In the genomic region with DNA sequence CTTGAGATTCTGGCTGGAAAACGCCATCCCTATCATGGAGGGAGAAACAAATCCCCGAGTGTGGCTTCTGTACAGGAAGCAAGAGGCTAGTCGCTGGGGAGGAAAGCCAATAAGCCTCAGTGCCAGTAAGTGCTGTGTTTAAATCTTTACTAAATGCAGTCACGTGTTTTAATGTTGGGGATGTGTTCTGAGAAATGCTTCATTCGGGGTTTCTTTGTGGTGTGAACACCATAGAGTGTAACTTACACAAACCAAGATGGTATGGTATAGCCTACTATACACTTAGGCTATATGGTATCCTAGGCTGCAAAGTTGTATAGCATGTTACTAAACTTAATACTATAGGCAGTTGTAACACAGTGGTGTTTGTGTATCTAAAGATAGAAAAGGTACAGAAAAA, we compare ENCODE assay signal across 27 cellular contexts.
"Had no signal": no experiment of that assay in that cellular context is flagged by ENCODE, and none has a peak within 500 bp of the region (broad histone marks: within the 10 kb centered on the region; RNA-seq: fewer than 3 reads in every experiment).

No MANE protein-coding gene starts in this region.

- H3K4me2 ChIP-seq: SK-N-SH had no signal

- H3K9ac ChIP-seq: SK-N-SH had no signal

- DNase-seq: activated CD4-positive, alpha-beta memory T cell treated with anti-CD3 and anti-CD28 coated beads, Interleukin-2, amount 10 ng/mL, durations not matched to agents 7 days and 5 days; activated CD4-positive, alpha-beta T cell treated with anti-CD3 and anti-CD28 coated beads for 36 hours; activated CD4-positive, alpha-beta T cell treated with anti-CD3 and anti-CD28 coated beads, Interleukin-2, amount 50 U/mL, for 1 hour; activated naive CD4-positive, alpha-beta T cell treated with anti-CD3 and anti-CD28 coated beads, Interleukin-2, amount 50 U/mL, for 16 hours; activated naive CD8-positive, alpha-beta T cell treated with anti-CD3 and anti-CD28 coated beads, Interleukin-2, amount 50 U/mL, for 24 hours; activated T-cell treated with anti-CD3 and anti-CD28 coated beads, Interleukin-2, amount 50 U/mL, for 4 hours; amniotic stem cell; body of pancreas; central memory CD4-positive, alpha-beta T cell; MG63; NCI-H1092 treated with DMSO at 0.1 percent for 48 hours; NCI-H1417 treated with DMSO at 0.1 percent for 48 hours; NCI-H1694 treated with DMSO at 0.1 percent for 48 hours; NCI-H2029 treated with DMSO at 0.1 percent for 48 hours; NCI-H345; NCI-H510A treated with DMSO at 0.1 percent for 48 hours; NCI-H69; NK-92 treated with Interleukin-12 subunit alpha and Interleukin-12 subunit beta, amount 100 ng/mL, for 24 hours; OCI-M1; Right ventricle myocardium superior; SJCRH30; SK-N-SH; T-helper 1 cell had no signal

- H3K9me3 Mint-ChIP-seq: activated CD4-positive, alpha-beta memory T cell treated with anti-CD3 and anti-CD28 coated beads, Interleukin-2, amount 10 ng/mL, durations not matched to agents 7 days and 5 days; activated naive CD8-positive, alpha-beta T cell treated with anti-CD3 and anti-CD28 coated beads, Interleukin-2, amount 50 U/mL, for 24 hours; activated T-cell treated with anti-CD3 and anti-CD28 coated beads, Interleukin-2, amount 50 U/mL, for 4 hours had no signal

- H3K4me3 Mint-ChIP-seq: activated CD4-positive, alpha-beta memory T cell treated with anti-CD3 and anti-CD28 coated beads, Interleukin-2, amount 10 ng/mL, durations not matched to agents 7 days and 5 days; activated CD4-positive, alpha-beta T cell treated with anti-CD3 and anti-CD28 coated beads for 36 hours; activated naive CD8-positive, alpha-beta T cell treated with anti-CD3 and anti-CD28 coated beads, Interleukin-2, amount 50 U/mL, for 24 hours; activated T-cell treated with anti-CD3 and anti-CD28 coated beads, Interleukin-2, amount 50 U/mL, for 4 hours had no signal

- ATAC-seq: activated CD4-positive, alpha-beta T cell treated with anti-CD3 and anti-CD28 coated beads for 36 hours; activated naive CD8-positive, alpha-beta T cell treated with anti-CD3 and anti-CD28 coated beads, Interleukin-2, amount 50 U/mL, for 24 hours; activated T-cell treated with anti-CD3 and anti-CD28 coated beads, Interleukin-2, amount 50 U/mL, for 4 hours; body of pancreas; Panc1 had no signal

- H3K27me3 ChIP-seq: ascending aorta, body of pancreas, MG63, SJCRH30 had no signal

- H3K27me3 Mint-ChIP-seq: activated naive CD8-positive, alpha-beta T cell treated with anti-CD3 and anti-CD28 coated beads, Interleukin-2, amount 50 U/mL, for 24 hours had no signal

- H3K9me3 ChIP-seq: ascending aorta, body of pancreas, MG63, SJCRH30, SK-N-SH had no signal

- H3K27ac ChIP-seq: ascending aorta, body of pancreas, RWPE1, SJCRH30, VCaP had no signal

- H3K36me3 ChIP-seq: ascending aorta, MG63, SJCRH30 had no signal

- H3K27ac Mint-ChIP-seq: activated CD4-positive, alpha-beta memory T cell treated with anti-CD3 and anti-CD28 coated beads, Interleukin-2, amount 10 ng/mL, durations not matched to agents 7 days and 5 days; activated CD4-positive, alpha-beta T cell treated with anti-CD3 and anti-CD28 coated beads for 36 hours; activated naive CD8-positive, alpha-beta T cell treated with anti-CD3 and anti-CD28 coated beads, Interleukin-2, amount 50 U/mL, for 24 hours had no signal

- H3K4me3 ChIP-seq: ascending aorta, body of pancreas, MG63, SJCRH30 had no signal

- H3K4me1 Mint-ChIP-seq: activated CD4-positive, alpha-beta T cell treated with anti-CD3 and anti-CD28 coated beads for 36 hours; activated naive CD8-positive, alpha-beta T cell treated with anti-CD3 and anti-CD28 coated beads, Interleukin-2, amount 50 U/mL, for 24 hours had no signal

- H3K4me1 ChIP-seq: ascending aorta, body of pancreas, SJCRH30 had no signal
